Comparison of ENCODE assay signal across 34 cellular contexts in genomic region chr1:102239247-102239646, GRCh38.
"Had no signal": no experiment of that assay in that cellular context is flagged by ENCODE, and none has a peak within 500 bp of the region (broad histone marks: within the 10 kb centered on the region; RNA-seq: fewer than 3 reads in every experiment).

No MANE protein-coding gene starts in this region.

- FAIRE-seq: astrocyte, bronchial epithelial cell had no signal

- H3K27me3 ChIP-seq: adrenal gland, ascending aorta, body of pancreas, brain microvascular endothelial cell, breast epithelium, cardiac muscle cell had no signal

- H3K4me3 ChIP-seq: adrenal gland, ascending aorta, body of pancreas, breast epithelium, cardiac muscle cell had no signal

- H3K9me3 ChIP-seq: adrenal gland, ascending aorta, body of pancreas had no signal

- H3K27ac ChIP-seq: adrenal gland, ascending aorta, body of pancreas, brain microvascular endothelial cell, breast epithelium, cardiac muscle cell had no signal

- DNase-seq: activated effector memory CD4-positive, alpha-beta T cell treated with anti-CD3 and anti-CD28 coated beads, Interleukin-2, amount 50 U/mL, for 16 hours; activated effector memory CD4-positive, alpha-beta T cell treated with Interleukin-2 at 50 U/mL for 16 hours; activated gamma-delta T cell; activated gamma-delta T cell treated with Interleukin-2 at 50 U/mL for 16 hours; activated naive CD4-positive, alpha-beta T cell; activated naive CD4-positive, alpha-beta T cell treated with anti-CD3 and anti-CD28 coated beads for 36 hours; activated naive CD4-positive, alpha-beta T cell treated with anti-CD3 and anti-CD28 coated beads, Interleukin-2, amount 10 ng/mL, durations not matched to agents 7 days and 5 days; activated naive CD4-positive, alpha-beta T cell treated with anti-CD3 and anti-CD28 coated beads, Interleukin-2, amount 50 U/mL, for 16 hours; activated naive CD4-positive, alpha-beta T cell treated with Interleukin-2 at 50 U/mL for 16 hours; activated naive CD8-positive, alpha-beta T cell treated with anti-CD3 and anti-CD28 coated beads for 36 hours; activated naive CD8-positive, alpha-beta T cell treated with anti-CD3 and anti-CD28 coated beads, Interleukin-2, amount 10 ng/mL, durations not matched to agents 7 days and 5 days; activated naive CD8-positive, alpha-beta T cell treated with anti-CD3 and anti-CD28 coated beads, Interleukin-2, amount 50 U/mL, for 24 hours; activated T-cell treated with anti-CD3 and anti-CD28 coated beads, Interleukin-2, amount 50 U/mL, for 1 hour; activated T-cell treated with anti-CD3 and anti-CD28 coated beads, Interleukin-2, amount 50 U/mL, for 24 hours; activated T-cell treated with anti-CD3 and anti-CD28 coated beads, Interleukin-2, amount 50 U/mL, for 4 hours; activated T-cell treated with anti-CD3 and anti-CD28 coated beads, Interleukin-2, amount 50 U/mL, for 48 hours; activated T-cell treated with anti-CD3 and anti-CD28 coated beads, Interleukin-2, amount 50 U/mL, for 72 hours; adrenal gland; amniotic stem cell; amygdala; anterior cingulate cortex; aorta; body of pancreas; brain microvascular endothelial cell; caudate nucleus; central memory CD4-positive, alpha-beta T cell; cerebellar nuclear complex had no signal

- ATAC-seq: activated naive CD4-positive, alpha-beta T cell treated with anti-CD3 and anti-CD28 coated beads, Interleukin-2, amount 50 U/mL, for 72 hours; activated naive CD8-positive, alpha-beta T cell treated with anti-CD3 and anti-CD28 coated beads, Interleukin-2, amount 50 U/mL, for 24 hours; activated T-cell treated with anti-CD3 and anti-CD28 coated beads, Interleukin-2, amount 50 U/mL, for 4 hours; activated T-cell treated with anti-CD3 and anti-CD28 coated beads, Interleukin-2, amount 50 U/mL, for 72 hours; activated T-helper 17 cell treated with anti-CD3 and anti-CD28 coated beads, Interleukin-2, amount 50 U/mL, for 72 hours; body of pancreas had no signal

- H3K36me3 ChIP-seq: adrenal gland, ascending aorta, brain microvascular endothelial cell, breast epithelium, cardiac muscle cell had no signal
